27 cellular contexts compared by ENCODE assay signal in genomic region chr11:126026579-126026978, GRCh38.
"Had no signal": no experiment of that assay in that cellular context is flagged by ENCODE, and none has a peak within 500 bp of the region (broad histone marks: within the 10 kb centered on the region; RNA-seq: fewer than 3 reads in every experiment).

No MANE protein-coding gene starts in this region.

- H3K36me3 ChIP-seq: adrenal gland, ascending aorta, colonic mucosa, esophagus squamous epithelium, heart left ventricle, neutrophil, pancreas, thoracic aorta, upper lobe of right lung had no signal

- H3K27ac Mint-ChIP-seq: activated CD4-positive, alpha-beta T cell treated with anti-CD3 and anti-CD28 coated beads, Interleukin-2, amount 10 ng/mL, durations not matched to agents 7 days and 5 days; activated CD8-positive, alpha-beta T cell treated with anti-CD3 and anti-CD28 coated beads, Interleukin-2, amount 10 ng/mL, durations not matched to agents 7 days and 5 days; activated naive CD8-positive, alpha-beta T cell; effector memory CD8-positive, alpha-beta T cell; natural killer cell; stimulated activated naive B cell treated with anti-CD40 and anti-IgM and Interleukin-4, amounts not matched to agents 10 μg/mL and 1 μg/mL and 100 μg/mL, for 72 hours had no signal

- H3K4me3 ChIP-seq: adrenal gland, ascending aorta, colonic mucosa, dorsolateral prefrontal cortex, esophagus squamous epithelium, heart left ventricle, lung, pancreas, psoas muscle, thoracic aorta, upper lobe of right lung had no signal

- H3K9me3 ChIP-seq: adrenal gland, ascending aorta, colonic mucosa, esophagus squamous epithelium, heart left ventricle, neutrophil, pancreas, psoas muscle, thoracic aorta, upper lobe of right lung had no signal

- H3K36me3 Mint-ChIP-seq: activated naive CD8-positive, alpha-beta T cell; natural killer cell; stimulated activated naive B cell treated with anti-CD40 and anti-IgM and Interleukin-4, amounts not matched to agents 10 μg/mL and 1 μg/mL and 100 μg/mL, for 72 hours had no signal

- DNase-seq: activated CD4-positive, alpha-beta T cell treated with anti-CD3 and anti-CD28 coated beads, Interleukin-2, amount 10 ng/mL, durations not matched to agents 7 days and 5 days; activated CD4-positive, CD25-positive, alpha-beta regulatory T cell treated with anti-CD3 and anti-CD28 coated beads, Interleukin-2, amount 50 U/mL, for 72 hours; activated CD8-positive, alpha-beta T cell treated with anti-CD3 and anti-CD28 coated beads, Interleukin-2, amount 10 ng/mL, durations not matched to agents 7 days and 5 days; adrenal gland; central memory CD4-positive, alpha-beta T cell; colonic mucosa; dorsolateral prefrontal cortex; effector memory CD8-positive, alpha-beta T cell; esophagus squamous epithelium; heart left ventricle; islet precursor cell; left cardiac atrium; natural killer cell; pancreas; psoas muscle; stimulated activated CD4-positive, alpha-beta T cell treated with anti-CD3 and anti-CD28 coated beads, Interleukin-2, amount 100 ng/mL, for 48 hours; stimulated activated CD8-positive, alpha-beta memory T cell treated with anti-CD3 and anti-CD28 coated beads, Interleukin-4, amount 100 ng/mL, for 48 hours; stimulated activated naive B cell treated with anti-CD40 and anti-IgM and Interleukin-4, amounts not matched to agents 10 μg/mL and 1 μg/mL and 100 μg/mL, for 72 hours; upper lobe of right lung had no signal

- H3K4me1 Mint-ChIP-seq: activated CD4-positive, alpha-beta T cell treated with anti-CD3 and anti-CD28 coated beads, Interleukin-2, amount 10 ng/mL, durations not matched to agents 7 days and 5 days; natural killer cell; stimulated activated naive B cell treated with anti-CD40 and anti-IgM and Interleukin-4, amounts not matched to agents 10 μg/mL and 1 μg/mL and 100 μg/mL, for 72 hours had no signal

- H3K4me1 ChIP-seq: ascending aorta, colonic mucosa, pancreas, psoas muscle had no signal

- H3K27me3 Mint-ChIP-seq: activated naive CD8-positive, alpha-beta T cell had no signal

- FAIRE-seq: pancreas had no signal

- H3K9me3 Mint-ChIP-seq: activated CD4-positive, alpha-beta T cell treated with anti-CD3 and anti-CD28 coated beads, Interleukin-2, amount 10 ng/mL, durations not matched to agents 7 days and 5 days; effector memory CD8-positive, alpha-beta T cell; natural killer cell; stimulated activated naive B cell treated with anti-CD40 and anti-IgM and Interleukin-4, amounts not matched to agents 10 μg/mL and 1 μg/mL and 100 μg/mL, for 72 hours had no signal

- H3K27me3 ChIP-seq: adrenal gland, ascending aorta, colonic mucosa, dorsolateral prefrontal cortex, esophagus squamous epithelium, heart left ventricle, pancreas, upper lobe of right lung had no signal

- ATAC-seq: activated CD8-positive, alpha-beta T cell treated with anti-CD3 and anti-CD28 coated beads, Interleukin-2, amount 10 ng/mL, durations not matched to agents 7 days and 5 days; effector memory CD8-positive, alpha-beta T cell; heart left ventricle; natural killer cell; pancreas; psoas muscle; sciatic nerve; SK-N-SH treated with all-trans-retinoic acid at 6 μM for 48 hours; stimulated activated naive B cell treated with anti-CD40 and anti-IgM and Interleukin-4, amounts not matched to agents 10 μg/mL and 1 μg/mL and 100 μg/mL, for 72 hours; upper lobe of right lung had no signal

- H3K27ac ChIP-seq: adrenal gland, ascending aorta, colonic mucosa, dorsolateral prefrontal cortex, esophagus squamous epithelium, neutrophil, pancreas, psoas muscle, thoracic aorta, upper lobe of right lung, VCaP had no signal

- H3K4me3 Mint-ChIP-seq: activated CD4-positive, alpha-beta T cell treated with anti-CD3 and anti-CD28 coated beads, Interleukin-2, amount 10 ng/mL, durations not matched to agents 7 days and 5 days; activated CD8-positive, alpha-beta T cell treated with anti-CD3 and anti-CD28 coated beads, Interleukin-2, amount 10 ng/mL, durations not matched to agents 7 days and 5 days; activated naive CD8-positive, alpha-beta T cell; effector memory CD8-positive, alpha-beta T cell; natural killer cell; stimulated activated naive B cell treated with anti-CD40 and anti-IgM and Interleukin-4, amounts not matched to agents 10 μg/mL and 1 μg/mL and 100 μg/mL, for 72 hours had no signal
